Comparison of ENCODE assay signal across 1 cellular context in the genomic region with DNA sequence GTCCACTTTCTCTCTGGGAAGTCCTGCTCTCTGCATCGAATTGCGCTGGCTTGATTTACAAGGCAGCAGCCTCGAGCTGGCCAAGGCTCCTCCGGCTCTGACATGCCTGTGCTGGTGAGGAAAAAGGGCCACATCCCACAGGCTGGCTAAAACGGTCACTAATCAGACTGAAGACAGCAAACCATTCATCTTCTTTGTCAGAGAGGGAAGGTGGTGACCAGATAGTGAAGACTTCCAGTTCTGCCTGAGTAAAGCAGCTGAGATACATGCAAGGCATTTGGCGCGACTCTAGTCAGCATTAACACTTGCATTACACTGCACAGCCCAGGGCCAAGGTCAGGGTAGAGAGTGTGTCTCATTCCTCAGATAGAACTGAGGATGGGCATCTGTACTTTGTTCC.
TF ChIP-seq lines count a peak whose summit lies in the region.

No MANE protein-coding gene starts in this region.

TF ChIP-seq in GM23338, 12 proteins besides CTCF, POLR2A, EP300 and RAD21 (continued from another document):
- TF ChIP-seq, protein P1, sequence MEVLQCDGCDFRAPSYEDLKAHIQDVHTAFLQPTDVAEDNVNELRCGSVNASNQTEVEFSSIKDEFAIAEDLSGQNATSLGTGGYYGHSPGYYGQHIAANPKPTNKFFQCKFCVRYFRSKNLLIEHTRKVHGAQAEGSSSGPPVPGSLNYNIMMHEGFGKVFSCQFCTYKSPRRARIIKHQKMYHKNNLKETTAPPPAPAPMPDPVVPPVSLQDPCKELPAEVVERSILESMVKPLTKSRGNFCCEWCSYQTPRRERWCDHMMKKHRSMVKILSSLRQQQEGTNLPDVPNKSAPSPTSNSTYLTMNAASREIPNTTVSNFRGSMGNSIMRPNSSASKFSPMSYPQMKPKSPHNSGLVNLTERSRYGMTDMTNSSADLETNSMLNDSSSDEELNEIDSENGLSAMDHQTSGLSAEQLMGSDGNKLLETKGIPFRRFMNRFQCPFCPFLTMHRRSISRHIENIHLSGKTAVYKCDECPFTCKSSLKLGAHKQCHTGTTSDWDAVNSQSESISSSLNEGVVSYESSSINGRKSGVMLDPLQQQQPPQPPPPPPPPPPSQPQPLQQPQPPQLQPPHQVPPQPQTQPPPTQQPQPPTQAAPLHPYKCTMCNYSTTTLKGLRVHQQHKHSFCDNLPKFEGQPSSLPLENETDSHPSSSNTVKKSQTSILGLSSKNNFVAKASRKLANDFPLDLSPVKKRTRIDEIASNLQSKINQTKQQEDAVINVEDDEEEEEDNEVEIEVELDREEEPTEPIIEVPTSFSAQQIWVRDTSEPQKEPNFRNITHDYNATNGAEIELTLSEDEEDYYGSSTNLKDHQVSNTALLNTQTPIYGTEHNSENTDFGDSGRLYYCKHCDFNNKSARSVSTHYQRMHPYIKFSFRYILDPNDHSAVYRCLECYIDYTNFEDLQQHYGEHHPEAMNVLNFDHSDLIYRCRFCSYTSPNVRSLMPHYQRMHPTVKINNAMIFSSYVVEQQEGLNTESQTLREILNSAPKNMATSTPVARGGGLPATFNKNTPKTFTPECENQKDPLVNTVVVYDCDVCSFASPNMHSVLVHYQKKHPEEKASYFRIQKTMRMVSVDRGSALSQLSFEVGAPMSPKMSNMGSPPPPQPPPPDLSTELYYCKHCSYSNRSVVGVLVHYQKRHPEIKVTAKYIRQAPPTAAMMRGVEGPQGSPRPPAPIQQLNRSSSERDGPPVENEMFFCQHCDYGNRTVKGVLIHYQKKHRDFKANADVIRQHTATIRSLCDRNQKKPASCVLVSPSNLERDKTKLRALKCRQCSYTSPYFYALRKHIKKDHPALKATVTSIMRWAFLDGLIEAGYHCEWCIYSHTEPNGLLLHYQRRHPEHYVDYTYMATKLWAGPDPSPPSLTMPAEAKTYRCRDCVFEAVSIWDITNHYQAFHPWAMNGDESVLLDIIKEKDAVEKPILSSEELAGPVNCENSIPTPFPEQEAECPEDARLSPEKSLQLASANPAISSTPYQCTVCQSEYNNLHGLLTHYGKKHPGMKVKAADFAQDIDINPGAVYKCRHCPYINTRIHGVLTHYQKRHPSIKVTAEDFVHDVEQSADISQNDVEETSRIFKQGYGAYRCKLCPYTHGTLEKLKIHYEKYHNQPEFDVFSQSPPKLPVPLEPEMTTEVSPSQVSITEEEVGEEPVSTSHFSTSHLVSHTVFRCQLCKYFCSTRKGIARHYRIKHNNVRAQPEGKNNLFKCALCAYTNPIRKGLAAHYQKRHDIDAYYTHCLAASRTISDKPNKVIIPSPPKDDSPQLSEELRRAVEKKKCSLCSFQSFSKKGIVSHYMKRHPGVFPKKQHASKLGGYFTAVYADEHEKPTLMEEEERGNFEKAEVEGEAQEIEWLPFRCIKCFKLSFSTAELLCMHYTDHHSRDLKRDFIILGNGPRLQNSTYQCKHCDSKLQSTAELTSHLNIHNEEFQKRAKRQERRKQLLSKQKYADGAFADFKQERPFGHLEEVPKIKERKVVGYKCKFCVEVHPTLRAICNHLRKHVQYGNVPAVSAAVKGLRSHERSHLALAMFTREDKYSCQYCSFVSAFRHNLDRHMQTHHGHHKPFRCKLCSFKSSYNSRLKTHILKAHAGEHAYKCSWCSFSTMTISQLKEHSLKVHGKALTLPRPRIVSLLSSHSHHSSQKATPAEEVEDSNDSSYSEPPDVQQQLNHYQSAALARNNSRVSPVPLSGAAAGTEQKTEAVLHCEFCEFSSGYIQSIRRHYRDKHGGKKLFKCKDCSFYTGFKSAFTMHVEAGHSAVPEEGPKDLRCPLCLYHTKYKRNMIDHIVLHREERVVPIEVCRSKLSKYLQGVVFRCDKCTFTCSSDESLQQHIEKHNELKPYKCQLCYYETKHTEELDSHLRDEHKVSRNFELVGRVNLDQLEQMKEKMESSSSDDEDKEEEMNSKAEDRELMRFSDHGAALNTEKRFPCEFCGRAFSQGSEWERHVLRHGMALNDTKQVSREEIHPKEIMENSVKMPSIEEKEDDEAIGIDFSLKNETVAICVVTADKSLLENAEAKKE (CRISPR knock-in tag; IDR thresholded peaks at IDR 0.05), result no peak
- TF ChIP-seq NANOG (IDR thresholded peaks at IDR 0.05; ENCODE audit: borderline replicate concordance) (no peak), EZH2phosphoT487 (IDR thresholded peaks at IDR 0.05; ENCODE audit: unreplicated experiment) (no peak), STAT1 (IDR thresholded peaks at IDR 0.05; ENCODE audit: unreplicated experiment) (no peak), POLR2AphosphoS5 (IDR thresholded peaks at IDR 0.05; ENCODE audit: low read depth) (no peak), REST (IDR thresholded peaks at IDR 0.05; ENCODE audit: unreplicated experiment) (no peak), CREB1 (CRISPR knock-in tag; IDR thresholded peaks at IDR 0.05; ENCODE audit: low read depth) (no peak), EZH2 (IDR thresholded peaks at IDR 0.05; ENCODE audit: low read depth, unreplicated experiment) (no peak), ZNF114 (CRISPR knock-in tag; IDR thresholded peaks at IDR 0.05) (no peak), ZNF331 (CRISPR knock-in tag; IDR thresholded peaks at IDR 0.05; ENCODE audit: low read depth) (no peak), JUNB (IDR thresholded peaks at IDR 0.05; ENCODE audit: unreplicated experiment) (no peak)
